ENCODE assay signal across 28 cellular contexts in the genomic region with DNA sequence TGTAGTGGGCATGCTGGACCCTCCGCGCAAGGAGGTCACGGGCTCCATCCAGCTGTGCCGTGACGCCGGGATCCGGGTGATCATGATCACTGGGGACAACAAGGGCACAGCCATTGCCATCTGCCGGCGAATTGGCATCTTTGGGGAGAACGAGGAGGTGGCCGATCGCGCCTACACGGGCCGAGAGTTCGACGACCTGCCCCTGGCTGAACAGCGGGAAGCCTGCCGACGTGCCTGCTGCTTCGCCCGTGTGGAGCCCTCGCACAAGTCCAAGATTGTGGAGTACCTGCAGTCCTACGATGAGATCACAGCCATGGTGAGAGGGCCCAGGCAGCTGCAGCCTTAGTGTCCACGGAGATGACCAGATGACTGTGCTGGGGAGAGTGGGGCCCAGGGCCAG. TPM values are rescaled to one million over a fixed set of nuclear protein-coding genes. Genes with fewer than 3 reads are reported as not detected.
"Had no signal": no experiment of that assay in that cellular context is flagged by ENCODE, and none has a peak within 500 bp of the region (broad histone marks: within the 10 kb centered on the region; RNA-seq: fewer than 3 reads in every experiment).

No MANE protein-coding gene starts in this region.

- H3K4me1 ChIP-seq: upper lobe of left lung had no signal

- H3K4me3 Mint-ChIP-seq: activated naive CD4-positive, alpha-beta T cell treated with anti-CD3 and anti-CD28 coated beads, Interleukin-2, amount 10 ng/mL, durations not matched to agents 7 days and 5 days; activated naive CD8-positive, alpha-beta T cell treated with anti-CD3 and anti-CD28 coated beads, Interleukin-2, amount 50 U/mL, for 24 hours; mesothelial cell of epicardium; natural killer cell treated with Interleukin-12 subunit alpha and Interleukin-12 subunit beta and Interleukin-15 and Interleukin-18, amount 100 ng/mL, for 72 hours; stimulated activated memory B cell treated with anti-CD40 and anti-IgM and Interleukin-4, amounts not matched to agents 10 μg/mL and 1 μg/mL and 100 μg/mL, for 72 hours had no signal

- H3K9me3 Mint-ChIP-seq: activated naive CD4-positive, alpha-beta T cell treated with anti-CD3 and anti-CD28 coated beads, Interleukin-2, amount 10 ng/mL, durations not matched to agents 7 days and 5 days; activated naive CD8-positive, alpha-beta T cell treated with anti-CD3 and anti-CD28 coated beads, Interleukin-2, amount 50 U/mL, for 24 hours; mesothelial cell of epicardium; natural killer cell treated with Interleukin-12 subunit alpha and Interleukin-12 subunit beta and Interleukin-15 and Interleukin-18, amount 100 ng/mL, for 72 hours; stimulated activated memory B cell treated with anti-CD40 and anti-IgM and Interleukin-4, amounts not matched to agents 10 μg/mL and 1 μg/mL and 100 μg/mL, for 72 hours had no signal

- H3K27me3 ChIP-seq: spleen, upper lobe of left lung had no signal

- ATAC-seq: activated naive CD8-positive, alpha-beta T cell treated with anti-CD3 and anti-CD28 coated beads, Interleukin-2, amount 50 U/mL, for 24 hours; left lobe of liver; natural killer cell treated with Interleukin-12 subunit alpha and Interleukin-12 subunit beta and Interleukin-15 and Interleukin-18, amount 100 ng/mL, for 72 hours; stimulated activated memory B cell treated with anti-CD40 and anti-IgM and Interleukin-4, amounts not matched to agents 10 μg/mL and 1 μg/mL and 100 μg/mL, for 72 hours had no signal

- H3K36me3 Mint-ChIP-seq: mesothelial cell of epicardium; natural killer cell treated with Interleukin-12 subunit alpha and Interleukin-12 subunit beta and Interleukin-15 and Interleukin-18, amount 100 ng/mL, for 72 hours had no signal

- H3K9me3 ChIP-seq: spleen, thoracic aorta, upper lobe of left lung had no signal

- H3K27me3 Mint-ChIP-seq: activated naive CD4-positive, alpha-beta T cell treated with anti-CD3 and anti-CD28 coated beads, Interleukin-2, amount 10 ng/mL, durations not matched to agents 7 days and 5 days; activated naive CD8-positive, alpha-beta T cell treated with anti-CD3 and anti-CD28 coated beads, Interleukin-2, amount 50 U/mL, for 24 hours; natural killer cell treated with Interleukin-12 subunit alpha and Interleukin-12 subunit beta and Interleukin-15 and Interleukin-18, amount 100 ng/mL, for 72 hours; stimulated activated memory B cell treated with anti-CD40 and anti-IgM and Interleukin-4, amounts not matched to agents 10 μg/mL and 1 μg/mL and 100 μg/mL, for 72 hours had no signal

- DNase-seq: activated CD4-positive, alpha-beta T cell treated with anti-CD3 and anti-CD28 coated beads for 48 hours; activated CD4-positive, CD25-positive, alpha-beta regulatory T cell; activated CD8-positive, alpha-beta memory T cell treated with anti-CD3 and anti-CD28 coated beads for 24 hours; activated CD8-positive, alpha-beta memory T cell treated with anti-CD3 and anti-CD28 coated beads, Interleukin-2, amount 50 U/mL, for 48 hours; activated effector memory CD4-positive, alpha-beta T cell treated with Interleukin-2 at 50 U/mL for 16 hours; activated naive CD4-positive, alpha-beta T cell treated with anti-CD3 and anti-CD28 coated beads, Interleukin-2, amount 10 ng/mL, durations not matched to agents 7 days and 5 days; activated naive CD8-positive, alpha-beta T cell treated with anti-CD3 and anti-CD28 coated beads, Interleukin-2, amount 50 U/mL, for 24 hours; activated T-cell treated with anti-CD3 and anti-CD28 coated beads, Interleukin-2, amount 50 U/mL, for 48 hours; anterior cingulate cortex; cerebellar nuclear complex; cortex of kidney; erythroblast; foreskin melanocyte; head of caudate nucleus; kidney; nucleus accumbens; posterior cingulate gyrus; spleen; stimulated activated CD4-positive, alpha-beta T cell treated with anti-CD3 and anti-CD28 coated beads, Interleukin-4, amount 100 ng/mL, for 4 hours; T-helper 1 cell; T1000 had no signal

- H3K27ac Mint-ChIP-seq: activated naive CD8-positive, alpha-beta T cell treated with anti-CD3 and anti-CD28 coated beads, Interleukin-2, amount 50 U/mL, for 24 hours; mesothelial cell of epicardium; natural killer cell treated with Interleukin-12 subunit alpha and Interleukin-12 subunit beta and Interleukin-15 and Interleukin-18, amount 100 ng/mL, for 72 hours; stimulated activated memory B cell treated with anti-CD40 and anti-IgM and Interleukin-4, amounts not matched to agents 10 μg/mL and 1 μg/mL and 100 μg/mL, for 72 hours had no signal

- H3K27ac ChIP-seq: spleen, thoracic aorta, upper lobe of left lung had no signal

- H3K4me3 ChIP-seq: spleen, thoracic aorta, upper lobe of left lung had no signal

- H3K4me1 Mint-ChIP-seq: mesothelial cell of epicardium had no signal

RNA-seq across cellular contexts. Expression of a gene that starts 31.2 kb away (rescaled TPM):
- total RNA-seq: left lobe of liver, mesothelial cell of epicardium, renal cortical epithelial cell, thoracic aorta had no signal
